8 cellular contexts compared by ENCODE assay signal in the genomic region with DNA sequence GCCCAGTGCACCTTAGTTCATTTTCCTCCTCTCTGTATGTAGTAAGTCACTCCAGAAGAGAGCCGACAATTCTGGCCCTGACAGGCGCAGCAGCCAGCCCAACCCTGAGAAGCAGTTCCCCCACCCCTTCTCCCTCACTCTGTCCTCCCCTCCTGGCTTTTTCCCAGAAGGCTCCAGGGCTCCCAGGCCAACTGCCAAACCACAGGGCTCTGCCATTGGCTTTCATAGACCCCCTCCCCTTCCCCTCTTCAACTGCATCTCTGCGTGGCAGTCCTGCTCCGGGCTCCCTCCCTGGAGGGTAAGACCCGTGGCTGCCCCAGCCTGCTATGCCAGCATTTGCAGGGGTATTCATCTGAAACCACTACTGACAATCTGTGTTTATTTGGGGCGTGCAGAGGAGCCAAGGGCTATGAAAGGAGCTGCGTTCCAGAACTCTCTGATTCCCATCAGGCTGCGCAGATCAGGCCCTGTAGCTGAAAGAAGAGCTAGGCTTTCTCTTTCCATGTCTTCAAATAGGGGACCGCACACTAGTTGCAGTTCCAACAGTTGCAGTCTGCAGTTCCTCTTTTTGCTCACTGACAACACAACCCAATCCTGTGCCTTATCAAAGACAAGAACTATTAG.
DNase-seq lines count a peak whose midpoint lies in the region; ATAC-seq and TF ChIP-seq lines count a peak whose summit lies in the region.

No MANE protein-coding gene starts in this region.

- H4K5ac ChIP-seq in mesendoderm (ENCODE audit: low read length), result no peak overlapping the region

- intact Hi-C loops in aorta (cut with DNase I), result no loop called here

- no peaks in the 10 kb centered on the region for H3K79me1 ChIP-seq in mesendoderm (ENCODE audit: low read length)

- H3K4me1 ChIP-seq in mesendoderm (ENCODE audit: control insufficient read depth, low read depth, low read length) (no peaks in the 10 kb centered on the region), aorta (ENCODE audit: control insufficient read depth in 1 of 2, insufficient read depth in 2 of 2, low read length in 2 of 2) (peaks cover 0 to 3% of the 10 kb centered on the region in 2 donors)

- no peak overlapping the region for H3K4ac ChIP-seq in mesendoderm (ENCODE audit: low read depth, low read length)

- H3K18ac ChIP-seq in mesendoderm (ENCODE audit: low read length), result no peak overlapping the region

- H3K23ac ChIP-seq in mesendoderm (ENCODE audit: low read length), result no peak overlapping the region

- no peak overlapping the region for H3K9ac ChIP-seq in mesendoderm (ENCODE audit: low read length)

- in situ Hi-C loops in GM13977 (cut with MboI; ENCODE audit: low pct_unique_long_range_greater_than_20kb, low sequenced_read_pairs, unreplicated experiment), result no loop called here

- no peak overlapping the region for H2BK15ac ChIP-seq in mesendoderm (replicated peaks; ENCODE audit: low read depth)

- no peak overlapping the region for H3K4me2 ChIP-seq in mesendoderm (ENCODE audit: low read length)

- H3K4me3 ChIP-seq in mesendoderm (ENCODE audit: low read length) (no peak overlapping the region), aorta (ENCODE audit: low read length in 2 of 2) (no peak overlapping the region)

- no peak overlapping the region for H4K8ac ChIP-seq in mesendoderm (ENCODE audit: low read depth, low read length)

- H3K27ac ChIP-seq in caudate nucleus (ENCODE audit: low read depth, low read length) (peak overlapping the region; percentile 72), mesendoderm (ENCODE audit: low read depth, low read length) (no peak overlapping the region), aorta (ENCODE audit: low read depth in 1 of 2, low read length in 2 of 2) (peak overlapping the region in 1 of 2 donors; percentile 31)

- DNase-seq in GM13977 (ENCODE audit: low spot score) (peak; percentile 30), NCI-H2029 (lab: John Stamatoyannopoulos, UW) (peak; percentile 75), caudate nucleus (lab: John Stamatoyannopoulos, UW) (peak in 60 of 61 donors; percentile 9 to 84 (median 60)), mesendoderm (peak; percentile 30), aorta (peak; percentile 79 to 80), NCI-H774 (lab: John Stamatoyannopoulos, UW) (no peak)
- no peak for DNase-seq in stimulated activated naive CD4-positive, alpha-beta T cell treated with Interleukin-2 at 50 U/mL for 16 hours (lab: John Stamatoyannopoulos, UW)

- H3K36me3 ChIP-seq in mesendoderm (ENCODE audit: control insufficient read depth, insufficient read depth, low read length), result no peaks in the 10 kb centered on the region
- H3K36me3 ChIP-seq in aorta (ENCODE audit: control insufficient read depth in 1 of 2, insufficient read depth in 2 of 2, low read length in 1 of 2), result no peaks in the 10 kb centered on the region

- H2AK5ac ChIP-seq in mesendoderm (ENCODE audit: low read length), result no peak overlapping the region

- no peak overlapping the region for H2BK5ac ChIP-seq in mesendoderm (ENCODE audit: low read length)

- H3K27me3 ChIP-seq in mesendoderm (ENCODE audit: insufficient read depth, low read length, poor library complexity) (no peaks in the 10 kb centered on the region), aorta (ENCODE audit: control insufficient read depth in 1 of 2, insufficient read depth in 2 of 2, low read length in 1 of 2) (no peaks in the 10 kb centered on the region)

- H3K9me3 ChIP-seq in aorta (ENCODE audit: control insufficient read depth, low read length), result no peaks in the 10 kb centered on the region

- no peak overlapping the region for H3K56ac ChIP-seq in mesendoderm (ENCODE audit: low read length)

- H2BK120ac ChIP-seq in mesendoderm (ENCODE audit: low read depth, low read length), result no peak overlapping the region

- no peak for TF ChIP-seq CTCF in GM13977 (IDR thresholded peaks at IDR 0.05; ENCODE audit: extremely low read depth, insufficient read depth, missing control alignments)

- WGBS in mesendoderm (ENCODE audit: extremely low coverage, insufficient coverage, low lambda C conversion rate), result no CpG with 5 or more reads among the region's 9 CpGs
- WGBS in aorta, 2 donors, result 9 to 10% methylated on average over 9 of the region's 9 CpGs

- H3K79me2 ChIP-seq in mesendoderm (ENCODE audit: control insufficient read depth, insufficient read depth, low read length), result no peaks in the 10 kb centered on the region

- ATAC-seq in HG02623 (IDR thresholded peaks at IDR 0.05; ENCODE audit: unreplicated experiment) (peak; percentile 100), aorta (ENCODE audit: low FRiP score) (peak; percentile 84)

Comparison
In these comparisons a context has a peak if more than half of its experiments do, and no peak if none do; other contexts are left out.
1. DNase-seq: peak in GM13977 (single experiment), NCI-H2029 (single experiment), caudate nucleus (60 of 61), mesendoderm (single experiment) and aorta (2 of 2); none in NCI-H774 (single experiment) and stimulated activated naive CD4-positive, alpha-beta T cell treated with Interleukin-2 at 50 U/mL for 16 hours (single experiment).